Comparison of ENCODE assay signal across 22 cellular contexts in the genomic region with DNA sequence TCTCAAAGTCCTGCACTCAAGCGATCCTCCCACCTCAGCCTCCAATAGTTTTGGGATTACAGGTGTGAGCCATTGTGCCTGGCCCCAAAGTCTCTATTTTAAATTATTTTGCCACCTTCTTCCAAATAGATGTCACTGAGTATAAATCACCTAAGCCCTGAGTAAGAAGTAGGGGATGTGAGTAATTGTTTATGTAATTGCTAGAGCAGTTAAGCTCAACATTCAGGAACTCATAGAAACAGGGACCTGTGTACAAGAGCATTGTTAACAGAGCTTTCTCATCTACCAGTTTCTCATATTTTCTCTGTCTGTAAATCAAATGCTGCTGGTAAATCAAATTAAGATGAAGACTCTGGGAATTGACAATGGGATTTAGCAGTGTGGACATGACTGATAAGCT. TPM values are rescaled to one million over a fixed set of nuclear protein-coding genes. Genes with fewer than 3 reads are reported as not detected.
DNase-seq lines count a peak whose midpoint lies in the region; ATAC-seq and TF ChIP-seq lines count a peak whose summit lies in the region.
"Had no signal": no experiment of that assay in that cellular context is flagged by ENCODE, and none has a peak within 500 bp of the region (broad histone marks: within the 10 kb centered on the region; RNA-seq: fewer than 3 reads in every experiment).

No MANE protein-coding gene starts in this region.

- POLR2A ChIA-PET in HEK293T (lab: Yijun Ruan, JAX): no interaction called here

- ATAC-seq in HG03196 (IDR thresholded peaks at IDR 0.05; ENCODE audit: unreplicated experiment) (no peak), HG02852 (IDR thresholded peaks at IDR 0.05; ENCODE audit: unreplicated experiment) (no peak)
- ATAC-seq: A549; activated CD4-positive, CD25-positive, alpha-beta regulatory T cell treated with anti-CD3 and anti-CD28 coated beads, Interleukin-2, amount 50 U/mL, for 24 hours; heart left ventricle; naive thymus-derived CD4-positive, alpha-beta T cell; upper lobe of right lung had no signal

- CTCF ChIA-PET in HEK293T (lab: Yijun Ruan, JAX): no interaction called here

- peak; percentile 52 for DNase-seq in A172 (ENCODE audit: low spot score)
- peak; percentile 80 for DNase-seq in HCEC 1CT
- DNase-seq in amniotic epithelial cell (ENCODE audit: low read depth): peak; percentile 66
- DNase-seq in glomerular endothelial cell (ENCODE audit: extremely low read depth, low read depth, low spot score): peak; percentile 52
- no peak for DNase-seq in Kasumi-1 (lab: John Stamatoyannopoulos, UW)
- DNase-seq in HEK293T (ENCODE audit: extremely low spot score): no peak
- DNase-seq: activated CD4-positive, alpha-beta memory T cell treated with anti-CD3 and anti-CD28 coated beads, Interleukin-2, amount 10 ng/mL, durations not matched to agents 7 days and 5 days; activated gamma-delta T cell treated with Interleukin-2 at 50 U/mL for 16 hours; adrenal gland; DMS79; endodermal cell; heart left ventricle; naive thymus-derived CD4-positive, alpha-beta T cell; NCI-H1417; NCI-H446; NCI-H82; substantia nigra; upper lobe of right lung had no signal

TF ChIP-seq in HEK293T, 16 proteins besides CTCF, POLR2A, EP300 and RAD21:
- TF ChIP-seq TARDBP (IDR thresholded peaks at IDR 0.05) (no peak), NFRKB (IDR thresholded peaks at IDR 0.05) (no peak), ELF4 (IDR thresholded peaks at IDR 0.05) (no peak), CTBP1 (IDR thresholded peaks at IDR 0.05; ENCODE audit: borderline replicate concordance) (no peak), LEF1 (IDR thresholded peaks at IDR 0.05; ENCODE audit: borderline replicate concordance) (no peak), ZNF384 (IDR thresholded peaks at IDR 0.05) (no peak), FOXA1 (IDR thresholded peaks at IDR 0.05) (no peak), PKNOX1 (IDR thresholded peaks at IDR 0.05) (no peak), SUZ12 (IDR thresholded peaks at IDR 0.05) (no peak), ARNT (IDR thresholded peaks at IDR 0.05) (no peak), SP1 (IDR thresholded peaks at IDR 0.05) (no peak), BHLHE40 (IDR thresholded peaks at IDR 0.05; ENCODE audit: borderline replicate concordance) (no peak), FOXM1 (IDR thresholded peaks at IDR 0.05; ENCODE audit: borderline replicate concordance) (no peak), L3MBTL2 (conservative IDR thresholded peaks at IDR 0.05) (no peak), FOXK2 (IDR thresholded peaks at IDR 0.05) (no peak), HDGF (IDR thresholded peaks at IDR 0.05; ENCODE audit: borderline replicate concordance) (no peak)
TF ChIP-seq in HEK293T: peak in this region for 0.

RNA-seq across cellular contexts. Expression of gene CDK7, which starts 26.3 kb away (rescaled TPM):
- total RNA-seq in A172 (2014; rRNA removed; shearing (Covaris generic)): 90.1 and 96.2 TPM in 2 replicates
- total RNA-seq in glomerular endothelial cell: 27.9 and 39.1 TPM in 2 replicates

Comparison
In these comparisons a context has a peak if more than half of its experiments do, and no peak if none do; other contexts are left out.
1. DNase-seq: peak in A172 (single experiment), HCEC 1CT (single experiment), amniotic epithelial cell (single experiment) and glomerular endothelial cell (single experiment); none in Kasumi-1 (0 of 2) and HEK293T (single experiment).